ENCODE assay signal across 9 cellular contexts in the genomic region with DNA sequence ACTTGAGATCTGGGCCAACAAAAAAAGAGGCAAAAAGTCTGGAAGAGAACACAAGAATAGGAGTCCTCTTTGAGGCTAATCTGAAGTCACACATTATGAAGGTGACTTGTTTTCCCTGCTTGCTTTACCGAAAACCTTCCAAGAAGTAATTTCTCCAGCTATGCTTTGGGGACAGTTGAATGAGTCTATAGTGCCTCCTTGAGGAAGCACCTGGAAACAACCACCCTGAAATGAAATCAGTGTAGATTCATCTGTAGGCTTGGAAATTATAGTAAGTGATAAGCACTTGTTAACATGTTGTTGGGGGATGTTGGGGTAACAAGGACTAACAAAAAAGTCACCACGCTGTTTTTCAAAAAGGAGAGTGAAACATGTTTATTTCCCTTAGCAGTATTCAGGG. TPM values are rescaled to one million over a fixed set of nuclear protein-coding genes. Genes with fewer than 3 reads are reported as not detected.
DNase-seq lines count a peak whose midpoint lies in the region; ATAC-seq, FAIRE-seq and TF ChIP-seq lines count a peak whose summit lies in the region.
"Had no signal": no experiment of that assay in that cellular context is flagged by ENCODE, and none has a peak within 500 bp of the region (broad histone marks: within the 10 kb centered on the region; RNA-seq: fewer than 3 reads in every experiment).

No MANE protein-coding gene starts in this region.

- intact Hi-C loops in MCF 10A (cut with micrococcal nuclease), result loop anchor here (10.0 kb wide), 1 partner anchor 248 kb away; no protein-coding TSS in a partner anchor
- intact Hi-C loops in breast epithelium (cut with DNase I; ENCODE audit: low total_unique reads), result loop anchor here (2.0 kb wide), 1 partner anchor 24 kb away; a partner anchor contains a TSS
- intact Hi-C loops in OCI-LY7 (cut with micrococcal nuclease; ENCODE audit: unreplicated experiment), result loop anchor here (10.0 kb wide), 1 partner anchor 248 kb away; no protein-coding TSS in a partner anchor

- no peaks in the 10 kb centered on the region for H3K27me3 ChIP-seq in breast epithelium
- H3K27me3 ChIP-seq in upper lobe of left lung, result no peaks in the 10 kb centered on the region

- no peak overlapping the region for H3K4me3 Mint-ChIP-seq in MCF 10A (ENCODE audit: unreplicated experiment)

- H3K4me1 ChIP-seq in breast epithelium (no peaks in the 10 kb centered on the region), OCI-LY7 (ENCODE audit: insufficient read depth, low read length, poor library complexity, severe bottlenecking) (no peaks in the 10 kb centered on the region), upper lobe of left lung (peaks cover 0 to 3% (median 0%) of the 10 kb centered on the region in 4 donors)

- POLR2A ChIA-PET in MCF 10A (lab: Yijun Ruan, JAX) (interaction anchor here (0.8 to 14.6 kb wide), 21 partner anchors 13 to 273 kb away, joined by 3 to 503 read pairs (median 11); a partner anchor contains a TSS), OCI-LY7 (lab: Charles Lee) (no interaction called here)

- H3K36me3 ChIP-seq in breast epithelium (no peaks in the 10 kb centered on the region), OCI-LY7 (ENCODE audit: insufficient read depth, low read length) (no peaks in the 10 kb centered on the region), upper lobe of left lung (no peaks in the 10 kb centered on the region)

- ATAC-seq in esophagus mucosa, result peak; percentile 46
- ATAC-seq in upper lobe of left lung (ENCODE audit: low FRiP score in 2 of 2), result peak in 1 of 2 donors; percentile 50
- no peak for ATAC-seq in HG02885 (IDR thresholded peaks at IDR 0.05; ENCODE audit: poor library complexity, unreplicated experiment)
- ATAC-seq in omental fat pad (ENCODE audit: low FRiP score), result no peak

- H3K4me1 Mint-ChIP-seq in MCF 10A (ENCODE audit: insufficient read depth, unreplicated experiment), result peaks cover 64% of the 10 kb centered on the region

- H3K27me3 Mint-ChIP-seq in MCF 10A (ENCODE audit: insufficient read depth, unreplicated experiment), result no peaks in the 10 kb centered on the region

- peak overlapping the region; percentile 82 for H3K27ac Mint-ChIP-seq in MCF 10A (ENCODE audit: low read depth, unreplicated experiment)

- no peak for TF ChIP-seq EP300 in upper lobe of left lung (IDR thresholded peaks at IDR 0.05)

- no peaks in the 10 kb centered on the region for H4K20me1 ChIP-seq in OCI-LY7 (ENCODE audit: insufficient read depth, low read length)

- H3K9me3 Mint-ChIP-seq in MCF 10A (ENCODE audit: unreplicated experiment), result no peaks in the 10 kb centered on the region

- CTCF ChIA-PET in MCF 10A (lab: Yijun Ruan, JAX), result interaction anchor here (0.6 to 16.4 kb wide), 18 partner anchors 12 to 276 kb away, joined by 3 to 517 read pairs (median 56); a partner anchor contains a TSS
- CTCF ChIA-PET in OCI-LY7 (lab: Charles Lee; ENCODE audit: unreplicated experiment), result no interaction called here

- no TSS peak for BruUV-seq in MCF 10A (replicated peaks; lab: Mats Ljungman, UMichigan)
- no TSS peak for BruUV-seq in OCI-LY7 (replicated peaks; lab: Mats Ljungman, UMichigan)

- H3K9me3 ChIP-seq in breast epithelium (no peaks in the 10 kb centered on the region), OCI-LY7 (ENCODE audit: low read length) (no peaks in the 10 kb centered on the region), upper lobe of left lung (no peaks in the 10 kb centered on the region)

- H3K27ac ChIP-seq in breast epithelium (peak overlapping the region in 1 of 2 donors; percentile 3), OCI-LY7 (ENCODE audit: low read depth, low read length, poor library complexity, severe bottlenecking) (no peak overlapping the region), upper lobe of left lung (no peak overlapping the region)

- WGBS in upper lobe of left lung, 2 donors, result 76 to 77% methylated on average over 2 of the region's 2 CpGs

- no peaks in the 10 kb centered on the region for H3K9me2 ChIP-seq in OCI-LY7 (ENCODE audit: insufficient read depth, low read length)

- TF ChIP-seq CTCF in MCF 10A (IDR thresholded peaks at IDR 0.05; ENCODE audit: unreplicated experiment), result peak; percentile 94
- TF ChIP-seq CTCF in breast epithelium (IDR thresholded peaks at IDR 0.05), result no peak
- TF ChIP-seq CTCF in OCI-LY7 (conservative IDR thresholded peaks at IDR 0.05; ENCODE audit: low read length), result peak; percentile 51
- TF ChIP-seq CTCF in upper lobe of left lung (IDR thresholded peaks at IDR 0.05), result peak in 4 of 6 experiments; percentile 12 to 48 (median 28)
- no peak for TF ChIP-seq CTCF in omental fat pad (IDR thresholded peaks at IDR 0.05)

- H3K4me3 ChIP-seq in breast epithelium, result no peak overlapping the region
- no peak overlapping the region for H3K4me3 ChIP-seq in OCI-LY7 (ENCODE audit: low read depth, low read length, poor library complexity, severe bottlenecking)
- H3K4me3 ChIP-seq in upper lobe of left lung, result no peak overlapping the region

- no peak overlapping the region for H2AFZ ChIP-seq in OCI-LY7 (ENCODE audit: low read length)

- H3K36me3 Mint-ChIP-seq in MCF 10A (ENCODE audit: insufficient read depth, unreplicated experiment), result no peaks in the 10 kb centered on the region

- no peak for TF ChIP-seq POLR2A in breast epithelium (IDR thresholded peaks at IDR 0.05)
- no peak for TF ChIP-seq POLR2A in upper lobe of left lung (IDR thresholded peaks at IDR 0.05)

- FAIRE-seq in HTR-8/SVneo (lab: Jason Lieb, UNC), result no peak

- H3K79me2 ChIP-seq in OCI-LY7 (ENCODE audit: insufficient read depth, low read depth, low read length), result no peaks in the 10 kb centered on the region

- H3K4me2 ChIP-seq in OCI-LY7 (ENCODE audit: low read length), result no peak overlapping the region

- DNase-seq in MCF 10A (ENCODE audit: unreplicated experiment) (peak; percentile 80), breast epithelium (ENCODE audit: low spot score in 2 of 2) (no peak), OCI-LY7 (ENCODE audit: low spot score) (no peak), upper lobe of left lung (no peak), HTR-8/SVneo (ENCODE audit: insufficient read length, low spot score) (no peak), omental fat pad (ENCODE audit: low spot score) (no peak)
- DNase-seq: activated gamma-delta T cell treated with Interleukin-2 at 50 U/mL for 16 hours had no signal

RNA-seq across cellular contexts. Expression of a gene that starts 23.4 kb away (rescaled TPM):
- total RNA-seq in MCF 10A (2022) (not detected in 2 replicates), breast epithelium (not detected), OCI-LY7 (2022) (not detected in 2 replicates), esophagus mucosa (0.08 TPM), upper lobe of left lung (not detected), omental fat pad (not detected)
- total RNA-seq in OCI-LY7 (2014; rRNA removed; shearing (Covaris generic)), result not detected in 2 replicates

RNA-seq across cellular contexts. Expression of a gene that starts 41.6 kb away (rescaled TPM):
- total RNA-seq in MCF 10A (2022), result not detected in 2 replicates
- not detected for total RNA-seq in breast epithelium
- not detected in 2 replicates for total RNA-seq in OCI-LY7 (2014; rRNA removed; shearing (Covaris generic))
- not detected in 2 replicates for total RNA-seq in OCI-LY7 (2022)
- total RNA-seq in esophagus mucosa, result not detected
- total RNA-seq in upper lobe of left lung, result not detected
- not detected for total RNA-seq in omental fat pad

Comparison
In these comparisons a context has a peak if more than half of its experiments do, and no peak if none do; other contexts are left out.
1. CTCF ChIP-seq: peak in MCF 10A (single experiment), OCI-LY7 (single experiment) and upper lobe of left lung (4 of 6); none in breast epithelium (0 of 3) and omental fat pad (0 of 3).